In genomic region chr5:173970878-173971650, GRCh38 we compare ENCODE assay signal across 24 cellular contexts. TPM values are rescaled to one million over a fixed set of nuclear protein-coding genes. Genes with fewer than 3 reads are reported as not detected.
DNase-seq lines count a peak whose midpoint lies in the region; ATAC-seq, FAIRE-seq and TF ChIP-seq lines count a peak whose summit lies in the region.
"Had no signal": no experiment of that assay in that cellular context is flagged by ENCODE, and none has a peak within 500 bp of the region (broad histone marks: within the 10 kb centered on the region; RNA-seq: fewer than 3 reads in every experiment).

No MANE protein-coding gene starts in this region.

- DNase-seq in A549 (ENCODE audit: low read depth in 1 of 2, low spot score in 1 of 2), result no peak
- DNase-seq in GM13976 (ENCODE audit: low spot score), result peak; percentile 13
- peak; percentile 9 for DNase-seq in fibroblast of mammary gland (ENCODE audit: low read depth)
- no peak for DNase-seq in activated gamma-delta T cell treated with Interleukin-2 at 50 U/mL for 16 hours
- no peak for DNase-seq in T-helper 17 cell
- DNase-seq in UCSD-AML1 (lab: John Stamatoyannopoulos, UW; ENCODE audit: unreplicated experiment), result no peak
- DNase-seq: activated CD8-positive, alpha-beta memory T cell treated with anti-CD3 and anti-CD28 coated beads, Interleukin-2, amount 50 U/mL, for 4 hours; Calu3; foreskin melanocyte; NCI-H146; NCI-H510A treated with DMSO at 0.1 percent for 48 hours; RPMI8226; stimulated activated CD4-positive, alpha-beta T cell treated with anti-CD3 and anti-CD28 coated beads, Interleukin-2, amount 100 ng/mL, for 24 hours; stimulated activated CD8-positive, alpha-beta memory T cell treated with anti-CD3 and anti-CD28 coated beads, Interleukin-4, amount 100 ng/mL, for 48 hours had no signal

- H3K4me1 ChIP-seq in A549, result peaks cover 53% of the 10 kb centered on the region
- peaks cover 15% of the 10 kb centered on the region for H3K4me1 ChIP-seq in OCI-LY3 (ENCODE audit: low read length)
- H3K4me1 ChIP-seq: HAP-1 had no signal

- H3K9ac ChIP-seq in OCI-LY3 (ENCODE audit: low read length), result no peak overlapping the region

- H3K4me2 ChIP-seq in A549 (peak overlapping the region; percentile 69), OCI-LY3 (ENCODE audit: low read length) (no peak overlapping the region)

- H3K4me3 ChIP-seq in A549, result no peak overlapping the region
- no peak overlapping the region for H3K4me3 ChIP-seq in OCI-LY3 (ENCODE audit: low read length)
- no peak overlapping the region for H3K4me3 ChIP-seq in fibroblast of mammary gland (ENCODE audit: control insufficient read depth, low read depth, low read length)
- H3K4me3 ChIP-seq: HAP-1, lung, right atrium auricular region, tibial nerve had no signal

- H4K20me1 ChIP-seq in OCI-LY3 (ENCODE audit: insufficient read depth, low read length), result no peaks in the 10 kb centered on the region

- no peak for ATAC-seq in A549
- ATAC-seq in T-helper 17 cell, result no peak
- no peak for ATAC-seq in GM18519 (IDR thresholded peaks at IDR 0.05; ENCODE audit: low FRiP score, unreplicated experiment)
- ATAC-seq: activated CD4-positive, CD25-positive, alpha-beta regulatory T cell treated with anti-CD3 and anti-CD28 coated beads, Interleukin-2, amount 50 U/mL, for 24 hours; activated naive CD4-positive, alpha-beta T cell treated with anti-CD3 and anti-CD28 coated beads, Interleukin-2, amount 50 U/mL, for 72 hours had no signal

- H3K27me3 Mint-ChIP-seq in T-helper 17 cell, result peaks cover 36% of the 10 kb centered on the region

- CTCF ChIA-PET in A549 (lab: Yijun Ruan, JAX), result interaction anchor here (0.6 to 9.2 kb wide), 11 partner anchors 13 to 353 kb away, joined by 3 to 229 read pairs (median 3); partner anchors contain the start of gene BOD1

- peaks cover 6% of the 10 kb centered on the region for H3K36me3 Mint-ChIP-seq in T-helper 17 cell (ENCODE audit: low read depth)
- H3K36me3 Mint-ChIP-seq: activated naive CD4-positive, alpha-beta T cell treated with anti-CD3 and anti-CD28 coated beads, Interleukin-2, amount 50 U/mL, for 72 hours had no signal

- H3K36me3 ChIP-seq in OCI-LY3 (replicated peaks; ENCODE audit: low read depth, low read length), result no peaks in the 10 kb centered on the region
- H3K36me3 ChIP-seq: HAP-1, right atrium auricular region, tibial nerve had no signal

- in situ Hi-C loops in GM13976 (cut with MboI; ENCODE audit: low sequenced_read_pairs, unreplicated experiment), result no loop called here

- TF ChIP-seq EP300 in A549 (IDR thresholded peaks at IDR 0.05), result no peak

- H3K9me3 ChIP-seq in A549, result no peaks in the 10 kb centered on the region
- no peaks in the 10 kb centered on the region for H3K9me3 ChIP-seq in OCI-LY3 (ENCODE audit: insufficient read depth, low read length)
- H3K9me3 ChIP-seq in T-helper 17 cell (ENCODE audit: control insufficient read depth, low read length, poor library complexity, severe bottlenecking), result no peaks in the 10 kb centered on the region
- H3K9me3 ChIP-seq: HAP-1, right atrium auricular region, tibial nerve had no signal

- WGBS in A549 (ENCODE audit: missing lambda C conversion rate), result 93% methylated on average over 18 of the region's 18 CpGs

- POLR2A ChIA-PET in A549 (lab: Yijun Ruan, JAX), result interaction anchor here (0.6 to 2.1 kb wide), 2 partner anchors 83 to 261 kb away, joined by 3 to 8 read pairs; partner anchors contain the start of gene CPEB4

- TF ChIP-seq POLR2A in A549 (IDR thresholded peaks at IDR 0.05; ENCODE audit: low read length), result no peak

- H3K4me3 Mint-ChIP-seq in T-helper 17 cell, result no peak overlapping the region

- no peaks in the 10 kb centered on the region for H3K27me3 ChIP-seq in OCI-LY3 (ENCODE audit: low read depth, low read length)
- H3K27me3 ChIP-seq: right atrium auricular region, tibial nerve had no signal

- H2AFZ ChIP-seq in OCI-LY3 (ENCODE audit: low read depth, low read length), result no peak overlapping the region

- H3K4me1 Mint-ChIP-seq in T-helper 17 cell, result peaks cover 11% of the 10 kb centered on the region

- no peak for FAIRE-seq in A549 (lab: Jason Lieb, UNC)
- FAIRE-seq: bronchial epithelial cell had no signal

- H3K27ac ChIP-seq in A549 (peak overlapping the region; percentile 96 to 97), OCI-LY3 (ENCODE audit: low read length) (no peak overlapping the region)
- H3K27ac ChIP-seq: tibial nerve had no signal

- no peak overlapping the region for H3K27ac Mint-ChIP-seq in T-helper 17 cell
- H3K27ac Mint-ChIP-seq: activated naive CD4-positive, alpha-beta T cell treated with anti-CD3 and anti-CD28 coated beads, Interleukin-2, amount 50 U/mL, for 72 hours had no signal

- no peaks in the 10 kb centered on the region for H3K79me2 ChIP-seq in OCI-LY3 (ENCODE audit: low read length)

- 0 out of 3 replicates have a peak, but pooled peaks have one; percentile 24 for TF ChIP-seq CTCF in A549 (IDR thresholded peaks at IDR 0.05)
- TF ChIP-seq CTCF in GM13976 (IDR thresholded peaks at IDR 0.05; ENCODE audit: borderline replicate concordance, control extremely low read depth, extremely low read depth, insufficient read depth, missing control alignments), result no peak
- peak; percentile 36 for TF ChIP-seq CTCF in OCI-LY3 (IDR thresholded peaks at IDR 0.05; ENCODE audit: low read depth, low read length)
- TF ChIP-seq CTCF in fibroblast of mammary gland (conservative IDR thresholded peaks at IDR 0.05; ENCODE audit: control insufficient read depth, insufficient read depth, low read depth, low read length), result peak; percentile 3

- TF ChIP-seq RAD21 in A549 (conservative IDR thresholded peaks at IDR 0.05 in 1 of 2, IDR thresholded peaks at IDR 0.05 in 1 of 2), result no peak

TF ChIP-seq in A549, 52 proteins besides CTCF, POLR2A, EP300 and RAD21:
- TF ChIP-seq FOSB (CRISPR knock-in tag; IDR thresholded peaks at IDR 0.05) (no peak), KDM1A (IDR thresholded peaks at IDR 0.05; ENCODE audit: low read depth) (peak; percentile 82; the same call in 1 of the 2 replicates), HDAC2 (IDR thresholded peaks at IDR 0.05) (peak; percentile 42; the same call in 1 of the 2 replicates)

RNA-seq across cellular contexts. Expression of gene C5orf47, which starts 17.9 kb away (rescaled TPM):
- polyA plus RNA-seq in A549 (2011; rRNA removed) (0.12 and 0.13 TPM in 2 replicates), A549 (2017; fragmentation: RNase III; extraction: RNeasy Plus Mini Kit Qiagen cat#74134 plus additional on column Dnase treatment) (not detected in 3 replicates)
- not detected in 2 replicates for polyA plus RNA-seq in A549 (2012; cell fraction: cytosol; rRNA removed)
- 0.01 TPM in 1 of 2 replicates, not detected in the other for polyA plus RNA-seq in A549 (2012; cell fraction: nucleus; rRNA removed)
- polyA minus RNA-seq in A549 (2011; rRNA and poly(A)+ RNA removed), result not detected in 2 replicates
- total RNA-seq in T-helper 17 cell, result under 1 TPM in 1 of 2 donors, not detected in 1; 0.22 TPM
- total RNA-seq: activated naive CD4-positive, alpha-beta T cell treated with anti-CD3 and anti-CD28 coated beads, Interleukin-2, amount 50 U/mL, for 72 hours; Calu3; tibial nerve had no signal
- polyA plus RNA-seq: AG04450 had no signal

Comparison
In these comparisons a context has a peak if more than half of its experiments do, and no peak if none do; other contexts are left out.
1. DNase-seq: peak in GM13976 (single experiment) and fibroblast of mammary gland (single experiment); none in A549 (0 of 2), activated gamma-delta T cell treated with Interleukin-2 at 50 U/mL for 16 hours (single experiment), T-helper 17 cell (0 of 3) and UCSD-AML1 (single experiment).